28 cellular contexts compared by ENCODE assay signal in genomic region chr14:92463141-92463540, GRCh38. TPM values are rescaled to one million over a fixed set of nuclear protein-coding genes. Genes with fewer than 3 reads are reported as not detected.
DNase-seq lines count a peak whose midpoint lies in the region; ATAC-seq and TF ChIP-seq lines count a peak whose summit lies in the region.
"Had no signal": no experiment of that assay in that cellular context is flagged by ENCODE, and none has a peak within 500 bp of the region (broad histone marks: within the 10 kb centered on the region; RNA-seq: fewer than 3 reads in every experiment).

No MANE protein-coding gene starts in this region.

- no peak overlapping the region for H2AK5ac ChIP-seq in mesendoderm (ENCODE audit: low read length)

- no peaks in the 10 kb centered on the region for H3K79me1 ChIP-seq in mesendoderm (ENCODE audit: low read length)

- WGBS in mesendoderm (ENCODE audit: extremely low coverage, insufficient coverage, low lambda C conversion rate): no CpG with 5 or more reads among the region's 12 CpGs

- peak overlapping the region; percentile 8 for H3K4me3 Mint-ChIP-seq in CD8-positive, alpha-beta T cell
- H3K4me3 Mint-ChIP-seq in T-cell: peak overlapping the region in 1 of 3 donors; percentile 31
- H3K4me3 Mint-ChIP-seq: activated B cell treated with CpG ODN at 0.5 μM for 24 hours; activated CD4-positive, alpha-beta memory T cell treated with anti-CD3 and anti-CD28 coated beads for 36 hours; activated T-helper 1 cell treated with anti-CD3 and anti-CD28 coated beads, Interleukin-12 subunit alpha, Interleukin-12 subunit beta, Interleukin-2, Interleukin-4 antibody, amounts not matched to agents 30 ng/mL and 10 ng/mL and 1 ng/mL, durations not matched to agents 14 hours and 24 hours and 36 hours; CD4-positive, alpha-beta T cell; stimulated activated naive CD8-positive, alpha-beta T cell treated with anti-CD3 and anti-CD28 coated beads, Interleukin-15, Interleukin-2, amounts not matched to agents 100 ng/mL and 50 ng/mL, for 24 hours had no signal

- no peak overlapping the region for H3K4ac ChIP-seq in mesendoderm (ENCODE audit: low read depth, low read length)

- CTCF ChIA-PET in CD8-positive, alpha-beta T cell (lab: Charles Lee): interaction anchor here (0.9 to 1.0 kb wide), 3 partner anchors 11 to 140 kb away, joined by 3 read pairs; no protein-coding TSS in a partner anchor
- CTCF ChIA-PET in T-cell (lab: Charles Lee): interaction anchor here in 1 of 2 donors (1.0 kb wide), 1 partner anchor 123 kb away, joined by 3 read pairs; no protein-coding TSS in a partner anchor

- POLR2A ChIA-PET in CD8-positive, alpha-beta T cell (lab: Charles Lee): interaction anchor here (1.3 kb wide), 1 partner anchor 8 kb away, joined by 3 read pairs; no protein-coding TSS in a partner anchor
- POLR2A ChIA-PET in T-cell (lab: Charles Lee): no interaction called here

- H3K9me3 ChIP-seq in CD8-positive, alpha-beta T cell (ENCODE audit: low read length): no peaks in the 10 kb centered on the region

- no peak overlapping the region for H2BK15ac ChIP-seq in mesendoderm (replicated peaks; ENCODE audit: low read depth)

- ATAC-seq in CD8-positive, alpha-beta T cell: peak; percentile 58
- ATAC-seq in T-cell (replicated peaks in 1 of 4) (peak in 3 of 4 experiments; percentile 53 to 74 (median 70)), HG02759 (IDR thresholded peaks at IDR 0.05; ENCODE audit: unreplicated experiment) (no peak), GM18907 (IDR thresholded peaks at IDR 0.05; ENCODE audit: unreplicated experiment) (no peak)

- H3K4me2 ChIP-seq in mesendoderm (ENCODE audit: low read length): no peak overlapping the region
- H3K4me2 ChIP-seq: PC-9 had no signal

- H3K4me1 Mint-ChIP-seq in CD8-positive, alpha-beta T cell (ENCODE audit: low read depth): peaks cover 34% of the 10 kb centered on the region
- H3K4me1 Mint-ChIP-seq in T-cell: peaks cover 18 to 22% (median 18%) of the 10 kb centered on the region in 3 donors

- H3K36me3 Mint-ChIP-seq in CD8-positive, alpha-beta T cell: no peaks in the 10 kb centered on the region
- H3K36me3 Mint-ChIP-seq in T-cell: peaks cover 3% of the 10 kb centered on the region

- intact Hi-C loops in CD8-positive, alpha-beta T cell (cut with DNase I, micrococcal nuclease): no loop called here
- intact Hi-C loops in posterior vena cava (cut with DNase I): loop anchor here in 1 of 2 donors (10.0 kb wide), 1 partner anchor 212 kb away; no protein-coding TSS in a partner anchor

- H3K27ac Mint-ChIP-seq in CD8-positive, alpha-beta T cell: peak overlapping the region; percentile 57
- H3K27ac Mint-ChIP-seq in T-cell: peak overlapping the region in 1 of 2 donors; percentile 45
- H3K27ac Mint-ChIP-seq: activated B cell treated with CpG ODN at 0.5 μM for 24 hours; activated CD4-positive, alpha-beta memory T cell treated with anti-CD3 and anti-CD28 coated beads for 36 hours; activated T-helper 1 cell treated with anti-CD3 and anti-CD28 coated beads, Interleukin-12 subunit alpha, Interleukin-12 subunit beta, Interleukin-2, Interleukin-4 antibody, amounts not matched to agents 30 ng/mL and 10 ng/mL and 1 ng/mL, durations not matched to agents 14 hours and 24 hours and 36 hours; CD4-positive, alpha-beta T cell; stimulated activated naive CD8-positive, alpha-beta T cell treated with anti-CD3 and anti-CD28 coated beads, Interleukin-15, Interleukin-2, amounts not matched to agents 100 ng/mL and 50 ng/mL, for 24 hours had no signal

- no peaks in the 10 kb centered on the region for H3K36me3 ChIP-seq in CD8-positive, alpha-beta T cell (ENCODE audit: insufficient read depth, low read length)
- no peaks in the 10 kb centered on the region for H3K36me3 ChIP-seq in mesendoderm (ENCODE audit: control insufficient read depth, insufficient read depth, low read length)

- no peak for TF ChIP-seq CTCF in CD8-positive, alpha-beta T cell (IDR thresholded peaks at IDR 0.05)

- no peak overlapping the region for H3K56ac ChIP-seq in mesendoderm (ENCODE audit: low read length)

- no peak overlapping the region for H2BK5ac ChIP-seq in mesendoderm (ENCODE audit: low read length)

- peaks cover 7% of the 10 kb centered on the region for H3K9me3 Mint-ChIP-seq in CD8-positive, alpha-beta T cell
- H3K9me3 Mint-ChIP-seq in T-cell: peaks cover 0 to 8% (median 8%) of the 10 kb centered on the region in 3 donors

- no peak overlapping the region for H2BK120ac ChIP-seq in mesendoderm (ENCODE audit: low read depth, low read length)

- H3K27ac ChIP-seq in CD8-positive, alpha-beta T cell (ENCODE audit: low read depth, low read length): no peak overlapping the region
- no peak overlapping the region for H3K27ac ChIP-seq in mesendoderm (ENCODE audit: low read depth, low read length)
- H3K27ac ChIP-seq: PC-9, tibial nerve had no signal

- no peak overlapping the region for H3K4me3 ChIP-seq in CD8-positive, alpha-beta T cell (ENCODE audit: low read depth, low read length)
- no peak overlapping the region for H3K4me3 ChIP-seq in mesendoderm (ENCODE audit: low read length)
- H3K4me3 ChIP-seq: PC-9, tibial nerve had no signal

- peak in 3 of 7 experiments; percentile 15 to 56 (median 28) for DNase-seq in CD8-positive, alpha-beta T cell
- DNase-seq in T-cell: peak in 6 of 34 experiments; percentile 2 to 19 (median 12)
- peak; percentile 28 for DNase-seq in ecto neural progenitor cell (ENCODE audit: low spot score)
- DNase-seq in posterior vena cava (ENCODE audit: low spot score): peak; percentile 51
- no peak for DNase-seq in mesendoderm
- no peak for DNase-seq in GM19240 (ENCODE audit: insufficient read length, low spot score)
- DNase-seq: activated B cell treated with CpG ODN at 0.5 μM for 24 hours; activated CD4-positive, alpha-beta memory T cell treated with anti-CD3 and anti-CD28 coated beads for 36 hours; activated naive CD4-positive, alpha-beta T cell treated with anti-CD3 and anti-CD28 coated beads, Interleukin-2, amount 50 U/mL, for 16 hours; CD4-positive, alpha-beta T cell; DMS53; erythroblast; GDM1; mammary epithelial cell; NCI-H1048; NCI-H187; NCI-H2171 treated with DMSO at 0.1 percent for 48 hours; NCI-H524; occipital lobe; PC-9; Right ventricle myocardium superior; stimulated activated CD4-positive, alpha-beta T cell treated with anti-CD3 and anti-CD28 coated beads, Interleukin-4, amount 100 ng/mL, for 4 hours; T-helper 9 cell had no signal

- no peak overlapping the region for H4K8ac ChIP-seq in mesendoderm (ENCODE audit: low read depth, low read length)

- H3K4me1 ChIP-seq in CD8-positive, alpha-beta T cell (ENCODE audit: insufficient read depth, low read length): peaks cover 34% of the 10 kb centered on the region
- no peaks in the 10 kb centered on the region for H3K4me1 ChIP-seq in mesendoderm (ENCODE audit: control insufficient read depth, low read depth, low read length)

- no peaks in the 10 kb centered on the region for H3K79me2 ChIP-seq in mesendoderm (ENCODE audit: control insufficient read depth, insufficient read depth, low read length)

- no peaks in the 10 kb centered on the region for H3K27me3 ChIP-seq in CD8-positive, alpha-beta T cell (ENCODE audit: insufficient read depth, low read length)
- H3K27me3 ChIP-seq in mesendoderm (ENCODE audit: insufficient read depth, low read length, poor library complexity): no peaks in the 10 kb centered on the region
- H3K27me3 ChIP-seq: tibial nerve had no signal

- H3K27me3 Mint-ChIP-seq in CD8-positive, alpha-beta T cell (ENCODE audit: low read depth): peaks cover 2% of the 10 kb centered on the region
- H3K27me3 Mint-ChIP-seq in T-cell: no peaks in the 10 kb centered on the region
- H3K27me3 Mint-ChIP-seq: activated CD4-positive, alpha-beta memory T cell treated with anti-CD3 and anti-CD28 coated beads for 36 hours; CD4-positive, alpha-beta T cell had no signal

- no peak overlapping the region for H3K9ac ChIP-seq in mesendoderm (ENCODE audit: low read length)

- no peak overlapping the region for H3K23ac ChIP-seq in mesendoderm (ENCODE audit: low read length)

- no peak overlapping the region for H4K5ac ChIP-seq in mesendoderm (ENCODE audit: low read length)

- no peak overlapping the region for H3K18ac ChIP-seq in mesendoderm (ENCODE audit: low read length)

RNA-seq across cellular contexts. Expression of gene RIN3, which starts 50.4 kb away (rescaled TPM):
- total RNA-seq in CD8-positive, alpha-beta T cell: 10 to 100 TPM; 82.4 to 82.7 TPM
- 100 to 1,000 TPM in 2 of 5 donors, 10 to 100 TPM in 3; 89.9 to 107 (median 97.0) TPM for total RNA-seq in T-cell
- 10 to 100 TPM; 30.9 to 34.0 TPM for total RNA-seq in posterior vena cava
- 2.4 TPM for polyA plus RNA-seq in mesendoderm (2013, experiment 1 of 2)
- 2.3 TPM for polyA plus RNA-seq in mesendoderm (2013, experiment 2 of 2)

Comparison
In these comparisons a context has a peak if more than half of its experiments do, and no peak if none do; other contexts are left out.
1. ATAC-seq: peak in CD8-positive, alpha-beta T cell (single experiment) and T-cell (3 of 4); none in HG02759 (single experiment) and GM18907 (single experiment).
2. DNase-seq: peak in ecto neural progenitor cell (single experiment) and posterior vena cava (single experiment); none in mesendoderm (single experiment) and GM19240 (single experiment).